Comparison of ENCODE assay signal across 8 cellular contexts in genomic region chr2:232522014-232522854, GRCh38. TPM values are rescaled to one million over a fixed set of nuclear protein-coding genes. Genes with fewer than 3 reads are reported as not detected.
DNase-seq lines count a peak whose midpoint lies in the region; ATAC-seq lines count a peak whose summit lies in the region.

No MANE protein-coding gene starts in this region.

- no peak overlapping the region for H3K27ac ChIP-seq in SJCRH30

- peak overlapping the region; percentile 41 for H3K4me3 ChIP-seq in SJCRH30

- H3K36me3 Mint-ChIP-seq in activated naive CD4-positive, alpha-beta T cell treated with anti-CD3 and anti-CD28 coated beads, Interleukin-2, amount 50 U/mL, for 72 hours: no peaks in the 10 kb centered on the region

- H3K36me3 ChIP-seq in SJCRH30: no peaks in the 10 kb centered on the region

- no peak overlapping the region for H3K27ac Mint-ChIP-seq in activated naive CD4-positive, alpha-beta T cell treated with anti-CD3 and anti-CD28 coated beads, Interleukin-2, amount 50 U/mL, for 72 hours

- H3K9me3 Mint-ChIP-seq in activated naive CD4-positive, alpha-beta T cell treated with anti-CD3 and anti-CD28 coated beads, Interleukin-2, amount 50 U/mL, for 72 hours: no peaks in the 10 kb centered on the region

- H3K9me3 ChIP-seq in SJCRH30 (replicated peaks): no peaks in the 10 kb centered on the region

- DNase-seq in NCI-H510A treated with DMSO at 0.1 percent for 48 hours (lab: John Stamatoyannopoulos, UW) (peak; percentile 43), NCI-H510A (lab: John Stamatoyannopoulos, UW) (no peak), SJCRH30 (peak in 1 of 2 experiments; percentile 64), hepatic stellate cell (ENCODE audit: low spot score) (peak; percentile 85), NCI-H1048 (lab: John Stamatoyannopoulos, UW) (no peak)
- DNase-seq in activated naive CD4-positive, alpha-beta T cell treated with anti-CD3 and anti-CD28 coated beads, Interleukin-2, amount 50 U/mL, for 72 hours (ENCODE audit: low spot score in 2 of 2): peak in 1 of 2 donors; percentile 84
- DNase-seq in stimulated activated CD4-positive, alpha-beta T cell treated with anti-CD3 and anti-CD28 coated beads, Interleukin-15, amount 100 ng/mL, for 1 hour (ENCODE audit: low read depth in 1 of 2, low spot score in 1 of 2): peak; percentile 31 to 70

- peak; percentile 72 to 79 for ATAC-seq in activated naive CD4-positive, alpha-beta T cell treated with anti-CD3 and anti-CD28 coated beads, Interleukin-2, amount 50 U/mL, for 72 hours
- ATAC-seq in GM21576 (IDR thresholded peaks at IDR 0.05; ENCODE audit: unreplicated experiment): no peak

- H3K27me3 ChIP-seq in SJCRH30: peaks cover 21% of the 10 kb centered on the region

- peaks cover 13% of the 10 kb centered on the region for H3K4me1 ChIP-seq in SJCRH30

RNA-seq across cellular contexts. Expression of gene PRSS56, which starts 2.0 kb away (rescaled TPM):
- total RNA-seq in SJCRH30 (2014; rRNA removed; shearing (Covaris generic)): 0.38 and 0.48 TPM in 2 replicates
- total RNA-seq in activated naive CD4-positive, alpha-beta T cell treated with anti-CD3 and anti-CD28 coated beads, Interleukin-2, amount 50 U/mL, for 72 hours: not detected

RNA-seq across cellular contexts. Expression of gene CHRND, which starts 3.7 kb away (rescaled TPM):
- 91.0 and 92.4 TPM in 2 replicates for total RNA-seq in SJCRH30 (2014; rRNA removed; shearing (Covaris generic))
- total RNA-seq in activated naive CD4-positive, alpha-beta T cell treated with anti-CD3 and anti-CD28 coated beads, Interleukin-2, amount 50 U/mL, for 72 hours: not detected

RNA-seq across cellular contexts. Expression of gene CHRNG, which starts 17.3 kb away (rescaled TPM):
- 25.2 and 36.6 TPM in 2 replicates for total RNA-seq in SJCRH30 (2014; rRNA removed; shearing (Covaris generic))
- not detected for total RNA-seq in activated naive CD4-positive, alpha-beta T cell treated with anti-CD3 and anti-CD28 coated beads, Interleukin-2, amount 50 U/mL, for 72 hours

RNA-seq across cellular contexts. Expression of gene TIGD1, which starts 28.1 kb away (rescaled TPM):
- 10.2 and 13.5 TPM in 2 replicates for total RNA-seq in SJCRH30 (2014; rRNA removed; shearing (Covaris generic))
- total RNA-seq in activated naive CD4-positive, alpha-beta T cell treated with anti-CD3 and anti-CD28 coated beads, Interleukin-2, amount 50 U/mL, for 72 hours: 1 to 10 TPM; 6.8 to 7.3 TPM

RNA-seq across cellular contexts. Expression of gene EIF4E2, which starts 28.3 kb away (rescaled TPM):
- 168 and 180 TPM in 2 replicates for total RNA-seq in SJCRH30 (2014; rRNA removed; shearing (Covaris generic))
- total RNA-seq in activated naive CD4-positive, alpha-beta T cell treated with anti-CD3 and anti-CD28 coated beads, Interleukin-2, amount 50 U/mL, for 72 hours: 10 to 100 TPM; 54.0 to 62.0 TPM

Comparison
In these comparisons a context has a peak if more than half of its experiments do, and no peak if none do; other contexts are left out.
1. DNase-seq: peak in NCI-H510A treated with DMSO at 0.1 percent for 48 hours (single experiment), hepatic stellate cell (single experiment) and stimulated activated CD4-positive, alpha-beta T cell treated with anti-CD3 and anti-CD28 coated beads, Interleukin-15, amount 100 ng/mL, for 1 hour (2 of 2); none in NCI-H510A (single experiment) and NCI-H1048 (single experiment).
2. RNA of gene CHRND, which starts 3.7 kb away (total RNA-seq): 91.0 to 92.4 TPM in SJCRH30; not detected in activated naive CD4-positive, alpha-beta T cell treated with anti-CD3 and anti-CD28 coated beads, Interleukin-2, amount 50 U/mL, for 72 hours; every median in the first group is over 10 times any median in the second.
3. RNA of gene CHRNG, which starts 17.3 kb away (total RNA-seq): 25.2 to 36.6 TPM in SJCRH30; not detected in activated naive CD4-positive, alpha-beta T cell treated with anti-CD3 and anti-CD28 coated beads, Interleukin-2, amount 50 U/mL, for 72 hours; every median in the first group is over 10 times any median in the second.